Comparison of ENCODE assay signal across 8 cellular contexts in the genomic region with DNA sequence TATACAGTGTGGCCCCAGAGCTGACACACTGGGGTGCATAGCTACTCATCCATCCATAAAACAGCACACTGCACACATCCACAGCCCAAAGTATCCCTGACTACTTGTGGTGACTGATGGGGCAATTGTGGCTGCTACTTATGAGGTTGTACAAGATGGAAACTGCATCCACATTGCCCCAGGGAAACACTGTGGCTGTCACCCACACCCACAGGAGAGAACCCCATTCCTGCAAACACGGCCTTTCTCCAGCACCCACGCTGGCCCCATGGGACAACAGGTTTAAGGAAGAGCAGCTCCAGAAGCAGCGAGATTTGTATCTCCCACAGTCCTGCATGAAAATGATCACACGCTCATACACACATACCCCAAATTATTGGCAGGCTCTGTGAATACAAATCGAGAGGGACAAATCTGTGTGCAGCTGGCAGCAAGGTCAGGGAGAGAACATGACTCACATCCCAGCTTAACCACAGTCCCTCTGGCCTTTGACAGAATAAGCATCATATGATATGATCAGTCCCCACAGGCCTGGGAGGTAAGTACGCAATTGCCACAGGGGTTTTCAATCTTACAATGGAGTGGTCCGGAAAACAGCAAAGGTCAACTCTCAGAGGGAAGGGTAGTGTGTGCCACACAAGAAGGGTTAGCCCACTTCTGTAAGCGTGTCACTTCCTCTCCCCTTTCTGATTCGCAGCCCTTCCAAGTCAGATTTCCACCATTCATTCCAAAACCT.
DNase-seq lines count a peak whose midpoint lies in the region; ATAC-seq and TF ChIP-seq lines count a peak whose summit lies in the region.

No MANE protein-coding gene starts in this region.

- peaks cover 18% of the 10 kb centered on the region for H3K4me1 Mint-ChIP-seq in activated CD8-positive, alpha-beta T cell treated with anti-CD3 and anti-CD28 coated beads for 36 hours (ENCODE audit: low read depth)
- H3K4me1 Mint-ChIP-seq in type B pancreatic cell (ENCODE audit: unreplicated experiment): peaks cover 16% of the 10 kb centered on the region

- intact Hi-C loops in activated CD8-positive, alpha-beta T cell treated with anti-CD3 and anti-CD28 coated beads for 36 hours (cut with micrococcal nuclease): loop anchor here (5.0 kb wide), 1 partner anchor 65 kb away; no protein-coding TSS in a partner anchor
- intact Hi-C loops in lower lobe of right lung (cut with DNase I): no loop called here

- H3K9me3 Mint-ChIP-seq in activated CD8-positive, alpha-beta T cell treated with anti-CD3 and anti-CD28 coated beads for 36 hours: no peaks in the 10 kb centered on the region
- H3K9me3 Mint-ChIP-seq in type B pancreatic cell: no peaks in the 10 kb centered on the region

- no peaks in the 10 kb centered on the region for H3K9me3 ChIP-seq in lower lobe of right lung

- H3K36me3 ChIP-seq in GM06990 (ENCODE audit: control insufficient read depth, insufficient read depth, low read length): no peaks in the 10 kb centered on the region; the same call in none of the 2 replicates
- H3K36me3 ChIP-seq in lower lobe of right lung: peaks cover 33% of the 10 kb centered on the region
- H3K36me3 ChIP-seq in H7 (replicated peaks; ENCODE audit: control insufficient read depth, insufficient read depth, low read length): peaks cover 5% of the 10 kb centered on the region

- no peaks in the 10 kb centered on the region for H3K27me3 Mint-ChIP-seq in activated CD8-positive, alpha-beta T cell treated with anti-CD3 and anti-CD28 coated beads for 36 hours
- peaks cover 3% of the 10 kb centered on the region for H3K27me3 Mint-ChIP-seq in type B pancreatic cell

- DNase-seq in GM06990 (ENCODE audit: extremely low read depth, insufficient read length) (peak; percentile 45), lower lobe of right lung (no peak), type B pancreatic cell (ENCODE audit: extremely low spot score, unreplicated experiment) (no peak), H7 (no peak)
- peak; percentile 71 for DNase-seq in activated CD8-positive, alpha-beta T cell treated with anti-CD3 and anti-CD28 coated beads for 36 hours

- POLR2A ChIA-PET in activated CD8-positive, alpha-beta T cell treated with anti-CD3 and anti-CD28 coated beads for 36 hours (lab: Charles Lee): no interaction called here

- H3K4me3 Mint-ChIP-seq in activated CD8-positive, alpha-beta T cell treated with anti-CD3 and anti-CD28 coated beads for 36 hours: no peak overlapping the region
- H3K4me3 Mint-ChIP-seq in type B pancreatic cell: no peak overlapping the region

- H3K27ac ChIP-seq in lower lobe of right lung: no peak overlapping the region

- no peaks in the 10 kb centered on the region for H3K4me1 ChIP-seq in lower lobe of right lung

- H3K4me3 ChIP-seq in GM06990 (replicated peaks; ENCODE audit: low read depth, low read length) (peak overlapping the region; percentile 22; the same call in 1 of the 2 replicates), lower lobe of right lung (no peak overlapping the region), H7 (ENCODE audit: insufficient read depth, low read depth, low read length) (no peak overlapping the region)

- H3K27me3 ChIP-seq in GM06990 (replicated peaks; ENCODE audit: control insufficient read depth, insufficient read depth, low read length): no peaks in the 10 kb centered on the region
- no peaks in the 10 kb centered on the region for H3K27me3 ChIP-seq in lower lobe of right lung (ENCODE audit: low read depth)
- no peaks in the 10 kb centered on the region for H3K27me3 ChIP-seq in H7 (ENCODE audit: control insufficient read depth, insufficient read depth, low read length)

- no peak for TF ChIP-seq CTCF in GM06990 (IDR thresholded peaks at IDR 0.05; ENCODE audit: insufficient read depth, low read length, poor library complexity, severe bottlenecking)
- TF ChIP-seq CTCF in activated CD8-positive, alpha-beta T cell treated with anti-CD3 and anti-CD28 coated beads for 36 hours (IDR thresholded peaks at IDR 0.05): no peak
- no peak for TF ChIP-seq CTCF in lower lobe of right lung (IDR thresholded peaks at IDR 0.05)
- TF ChIP-seq CTCF in type B pancreatic cell (conservative IDR thresholded peaks at IDR 0.05): no peak

- ATAC-seq in HG02642 (IDR thresholded peaks at IDR 0.05; ENCODE audit: poor library complexity, unreplicated experiment) (peak; percentile 38), lower lobe of right lung (peak; percentile 28 to 60), HG03460 (IDR thresholded peaks at IDR 0.05; ENCODE audit: unreplicated experiment) (no peak), HG03439 (IDR thresholded peaks at IDR 0.05; ENCODE audit: unreplicated experiment) (no peak)
- ATAC-seq in activated CD8-positive, alpha-beta T cell treated with anti-CD3 and anti-CD28 coated beads for 36 hours: peak; percentile 91

- peaks cover 3% of the 10 kb centered on the region for H3K36me3 Mint-ChIP-seq in activated CD8-positive, alpha-beta T cell treated with anti-CD3 and anti-CD28 coated beads for 36 hours (ENCODE audit: low read depth)
- peaks cover 6% of the 10 kb centered on the region for H3K36me3 Mint-ChIP-seq in type B pancreatic cell

- CTCF ChIA-PET in activated CD8-positive, alpha-beta T cell treated with anti-CD3 and anti-CD28 coated beads for 36 hours (lab: Charles Lee): interaction anchor here (0.8 to 1.5 kb wide), 3 partner anchors 63 to 379 kb away, joined by 3 to 5 read pairs (median 3); partner anchors contain the start of gene SYNE2

- peak overlapping the region; percentile 62 for H3K27ac Mint-ChIP-seq in activated CD8-positive, alpha-beta T cell treated with anti-CD3 and anti-CD28 coated beads for 36 hours
- H3K27ac Mint-ChIP-seq in type B pancreatic cell: no peak overlapping the region

Comparison
In these comparisons a context has a peak if more than half of its experiments do, and no peak if none do; other contexts are left out.
1. DNase-seq: peak in GM06990 (single experiment) and activated CD8-positive, alpha-beta T cell treated with anti-CD3 and anti-CD28 coated beads for 36 hours (single experiment); none in lower lobe of right lung (single experiment), type B pancreatic cell (single experiment) and H7 (single experiment).
2. ATAC-seq: peak in HG02642 (single experiment), activated CD8-positive, alpha-beta T cell treated with anti-CD3 and anti-CD28 coated beads for 36 hours (single experiment) and lower lobe of right lung (2 of 2); none in HG03460 (single experiment) and HG03439 (single experiment).